ENCODE assay signal across 8 cellular contexts in the genomic region with DNA sequence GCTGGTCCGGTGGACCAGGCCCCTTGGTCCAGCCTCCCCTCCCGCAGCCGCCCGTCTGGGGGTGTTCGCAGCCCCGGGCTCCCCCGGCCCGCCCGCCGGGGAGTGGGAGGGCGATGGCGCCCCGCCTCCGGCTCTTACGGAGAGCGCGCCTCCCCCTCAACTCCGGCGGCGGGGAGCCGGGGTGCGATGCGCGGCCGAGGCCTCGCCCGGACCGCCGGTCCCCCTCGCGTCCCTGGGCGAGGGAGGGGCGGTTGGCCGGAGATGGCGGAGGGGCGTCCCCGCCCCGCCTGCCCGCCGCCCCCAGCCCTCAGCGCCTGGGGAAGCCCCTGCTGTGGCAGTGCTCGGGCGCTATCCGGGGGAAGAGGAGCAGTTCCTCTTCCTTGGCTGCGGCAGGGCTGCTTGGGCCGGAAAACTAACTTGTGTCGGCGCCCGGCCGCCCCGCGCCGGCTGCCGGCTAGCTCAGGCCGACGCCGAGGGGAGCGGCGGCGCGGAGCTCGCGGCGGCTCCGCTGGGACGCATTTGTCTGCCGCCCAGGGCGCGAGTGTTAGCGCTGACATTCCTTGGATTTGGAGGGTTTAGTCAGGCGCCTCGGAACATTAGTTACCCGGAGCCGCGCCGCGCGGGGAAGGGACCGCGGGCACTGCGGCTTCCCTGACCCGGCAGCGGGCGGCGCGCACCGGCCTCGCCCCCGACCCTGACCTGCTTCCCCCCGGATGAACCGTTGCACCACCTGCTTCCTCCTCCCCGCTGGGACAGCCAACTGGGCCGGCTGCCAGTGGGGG. TPM values are rescaled to one million over a fixed set of nuclear protein-coding genes. Genes with fewer than 3 reads are reported as not detected.
DNase-seq lines count a peak whose midpoint lies in the region; ATAC-seq and TF ChIP-seq lines count a peak whose summit lies in the region.

No MANE protein-coding gene starts in this region.

- no peaks in the 10 kb centered on the region for H3K9me2 ChIP-seq in OCI-LY1 (ENCODE audit: low read depth, low read length)

- H3K27me3 Mint-ChIP-seq in stimulated activated memory B cell treated with anti-CD40 and anti-IgM and Interleukin-4, amounts not matched to agents 10 μg/mL and 1 μg/mL and 100 μg/mL, for 72 hours: no peaks in the 10 kb centered on the region

- H3K4me3 ChIP-seq in BJ (ENCODE audit: low read depth, low read length): peak overlapping the region; percentile 91
- peak overlapping the region; percentile 97 for H3K4me3 ChIP-seq in OCI-LY1 (ENCODE audit: low read depth, low read length, poor library complexity, severe bottlenecking)
- H3K4me3 ChIP-seq in esophagus (ENCODE audit: low read depth in 1 of 2, low read length in 2 of 2): peak overlapping the region; percentile 73 to 94
- peak overlapping the region; percentile 78 to 79 for H3K4me3 ChIP-seq in muscle layer of colon (ENCODE audit: low read depth in 1 of 2, low read length in 2 of 2)

- peak overlapping the region; percentile 81 for H3K27ac ChIP-seq in OCI-LY1 (ENCODE audit: low read depth, low read length, poor library complexity, severe bottlenecking)
- H3K27ac ChIP-seq in esophagus (ENCODE audit: low read depth in 2 of 2, low read length in 1 of 2): peak overlapping the region; percentile 88 to 90
- peak overlapping the region; percentile 90 for H3K27ac ChIP-seq in muscle layer of colon (ENCODE audit: low read depth, low read length)

- H3K27me3 ChIP-seq in BJ (ENCODE audit: control insufficient read depth, insufficient read depth, low read length) (no peaks in the 10 kb centered on the region), OCI-LY1 (ENCODE audit: insufficient read depth, low read length) (no peaks in the 10 kb centered on the region), esophagus (ENCODE audit: control insufficient read depth in 1 of 2, insufficient read depth in 2 of 2, low read length in 2 of 2) (no peaks in the 10 kb centered on the region), muscle layer of colon (ENCODE audit: control insufficient read depth in 1 of 2, insufficient read depth in 2 of 2, low read length in 2 of 2) (no peaks in the 10 kb centered on the region)

- peak overlapping the region; percentile 79 for H3K4me3 Mint-ChIP-seq in stimulated activated memory B cell treated with anti-CD40 and anti-IgM and Interleukin-4, amounts not matched to agents 10 μg/mL and 1 μg/mL and 100 μg/mL, for 72 hours

- H3K27ac Mint-ChIP-seq in stimulated activated memory B cell treated with anti-CD40 and anti-IgM and Interleukin-4, amounts not matched to agents 10 μg/mL and 1 μg/mL and 100 μg/mL, for 72 hours: peak overlapping the region; percentile 75

- H3K36me3 Mint-ChIP-seq in stimulated activated memory B cell treated with anti-CD40 and anti-IgM and Interleukin-4, amounts not matched to agents 10 μg/mL and 1 μg/mL and 100 μg/mL, for 72 hours: no peaks in the 10 kb centered on the region

- DNase-seq in BJ (ENCODE audit: low read depth) (no peak), activated T-cell treated with anti-CD3 and anti-CD28 coated beads for 4 hours (peak; percentile 37)

- H3K9me3 ChIP-seq in OCI-LY1 (ENCODE audit: low read length) (no peaks in the 10 kb centered on the region), esophagus (ENCODE audit: control insufficient read depth in 2 of 2, insufficient read depth in 1 of 2, low read depth in 1 of 2, low read length in 1 of 2) (no peaks in the 10 kb centered on the region), muscle layer of colon (ENCODE audit: low read length) (no peaks in the 10 kb centered on the region)

- POLR2A ChIA-PET in BJ (lab: Charles Lee): no interaction called here

- H3F3A ChIP-seq in OCI-LY1 (ENCODE audit: insufficient read depth, low read length): no peaks in the 10 kb centered on the region

- H3K4me1 Mint-ChIP-seq in stimulated activated memory B cell treated with anti-CD40 and anti-IgM and Interleukin-4, amounts not matched to agents 10 μg/mL and 1 μg/mL and 100 μg/mL, for 72 hours: peaks cover 41% of the 10 kb centered on the region

- H3K9ac ChIP-seq in OCI-LY1 (ENCODE audit: low read length) (peak overlapping the region; percentile 88), muscle layer of colon (ENCODE audit: low read length) (peak overlapping the region; percentile 57)

- H4K20me1 ChIP-seq in OCI-LY1 (ENCODE audit: insufficient read depth, low read length): no peaks in the 10 kb centered on the region

- H2AFZ ChIP-seq in OCI-LY1 (ENCODE audit: low read length): no peak overlapping the region

- CTCF ChIA-PET in BJ (lab: Yijun Ruan, JAX): interaction anchor here (1.0 to 1.9 kb wide), 4 partner anchors 12 to 156 kb away, joined by 4 to 6 read pairs (median 6); no protein-coding TSS in a partner anchor

- H3K4me1 ChIP-seq in OCI-LY1 (ENCODE audit: insufficient read depth, low read length, severe bottlenecking) (peaks cover 62% of the 10 kb centered on the region), esophagus (ENCODE audit: control insufficient read depth in 2 of 2, insufficient read depth in 2 of 2, low read length in 1 of 2) (no peaks in the 10 kb centered on the region), muscle layer of colon (ENCODE audit: insufficient read depth, low read length) (peaks cover 16% of the 10 kb centered on the region)

- H3K79me2 ChIP-seq in OCI-LY1 (ENCODE audit: insufficient read depth, low read length): peaks cover 53% of the 10 kb centered on the region

- WGBS in esophagus, 2 donors: 0 to 1% methylated on average over 59 to 93 of the region's 93 CpGs

- H3K36me3 ChIP-seq in BJ (ENCODE audit: control insufficient read depth, insufficient read depth, low read length) (no peaks in the 10 kb centered on the region), OCI-LY1 (ENCODE audit: insufficient read depth, low read length) (peaks cover 25% of the 10 kb centered on the region), esophagus (ENCODE audit: control insufficient read depth in 2 of 2, insufficient read depth in 2 of 2, low read length in 1 of 2) (no peaks in the 10 kb centered on the region), muscle layer of colon (ENCODE audit: insufficient read depth, low read length) (no peaks in the 10 kb centered on the region)

- TF ChIP-seq CTCF in BJ (IDR thresholded peaks at IDR 0.05; ENCODE audit: insufficient read depth, low read depth, low read length) (no peak), OCI-LY1 (IDR thresholded peaks at IDR 0.05; ENCODE audit: low read length) (no peak; the same call in 1 of the 2 replicates)

- H3K4me2 ChIP-seq in OCI-LY1 (ENCODE audit: low read length): peak overlapping the region; percentile 84

- H3K9me3 Mint-ChIP-seq in stimulated activated memory B cell treated with anti-CD40 and anti-IgM and Interleukin-4, amounts not matched to agents 10 μg/mL and 1 μg/mL and 100 μg/mL, for 72 hours: no peaks in the 10 kb centered on the region

- ATAC-seq in GM19025 (IDR thresholded peaks at IDR 0.05; ENCODE audit: low read depth, unreplicated experiment) (peak; percentile 59), HG03159 (IDR thresholded peaks at IDR 0.05; ENCODE audit: unreplicated experiment) (peak; percentile 66)
- peak; percentile 91 for ATAC-seq in stimulated activated memory B cell treated with anti-CD40 and anti-IgM and Interleukin-4, amounts not matched to agents 10 μg/mL and 1 μg/mL and 100 μg/mL, for 72 hours

RNA-seq across cellular contexts. Expression of a gene that starts 1.0 kb away (rescaled TPM):
- polyA plus RNA-seq in BJ (2011; rRNA removed): 6.3 and 10.7 TPM in 2 replicates
- polyA minus RNA-seq in BJ (2011; rRNA and poly(A)+ RNA removed): 6.4 and 6.6 TPM in 2 replicates
- polyA plus RNA-seq in esophagus: 10 to 100 TPM; 13.6 to 15.1 TPM
